ENCODE assay signal across 9 cellular contexts in genomic region chr11:42407379-42407778, GRCh38.
DNase-seq lines count a peak whose midpoint lies in the region; ATAC-seq, FAIRE-seq and TF ChIP-seq lines count a peak whose summit lies in the region.
"Had no signal": no experiment of that assay in that cellular context is flagged by ENCODE, and none has a peak within 500 bp of the region (broad histone marks: within the 10 kb centered on the region; RNA-seq: fewer than 3 reads in every experiment).

No MANE protein-coding gene starts in this region.

- FAIRE-seq in endothelial cell of umbilical vein (lab: Jason Lieb, UNC), result no peak
- no peak for FAIRE-seq in small intestine (lab: Jason Lieb, UNC)
- FAIRE-seq: A549 had no signal

- H3K4me3 Mint-ChIP-seq in chondrocyte (ENCODE audit: unreplicated experiment), result no peak overlapping the region

- ATAC-seq in HG03175 (IDR thresholded peaks at IDR 0.05; ENCODE audit: unreplicated experiment), result no peak
- ATAC-seq: A549 had no signal

- H3K27ac Mint-ChIP-seq in chondrocyte (ENCODE audit: unreplicated experiment), result no peak overlapping the region

- H3K36me3 Mint-ChIP-seq in chondrocyte (ENCODE audit: low read depth), result no peaks in the 10 kb centered on the region

- POLR2A ChIA-PET in endothelial cell of umbilical vein (lab: Charles Lee), result no interaction called here

- H2AFZ ChIP-seq in endothelial cell of umbilical vein (ENCODE audit: low read depth, low read length), result no peak overlapping the region

- no TSS peak for BruUV-seq in endothelial cell of umbilical vein (replicated peaks; lab: Mats Ljungman, UMichigan)

- dilution Hi-C loops in endothelial cell of umbilical vein (cut with MboI; ENCODE audit: extremely low pct_ligation_motif_present, low sequenced_read_pairs), result no loop called here

- no peaks in the 10 kb centered on the region for H3K9me3 Mint-ChIP-seq in chondrocyte (ENCODE audit: low read depth)

- H3K27ac ChIP-seq in endothelial cell of umbilical vein (ENCODE audit: insufficient read depth, low read depth, low read length) (no peak overlapping the region), small intestine (ENCODE audit: low read depth in 1 of 2, low read length in 1 of 2) (no peak overlapping the region)
- H3K27ac ChIP-seq: A549 had no signal

- H3K4me3 ChIP-seq in endothelial cell of umbilical vein (replicated peaks in 1 of 3; ENCODE audit: insufficient read depth in 1 of 3, low read depth in 1 of 3, low read length in 3 of 3), result no peak overlapping the region
- no peak overlapping the region for H3K4me3 ChIP-seq in small intestine (ENCODE audit: low read depth in 1 of 2, low read length in 2 of 2)
- H3K4me3 ChIP-seq in HAP-1, result no peak overlapping the region
- H3K4me3 ChIP-seq: A549 had no signal

- no peaks in the 10 kb centered on the region for H3K9me3 ChIP-seq in endothelial cell of umbilical vein (replicated peaks; ENCODE audit: control insufficient read depth, insufficient read depth, low read length)
- no peaks in the 10 kb centered on the region for H3K9me3 ChIP-seq in small intestine (ENCODE audit: control insufficient read depth, low read depth)
- H3K9me3 ChIP-seq in HAP-1, result no peaks in the 10 kb centered on the region; the same call in 1 of the 2 replicates
- H3K9me3 ChIP-seq: A549 had no signal

- whole genome bisulfite sequencing in small intestine, 3 donors, result 13 to 14% (median 14%) methylated on average over 3 of the region's 3 CpGs

- H3K4me1 Mint-ChIP-seq in chondrocyte (ENCODE audit: low read depth), result no peaks in the 10 kb centered on the region

- H4K20me1 ChIP-seq in endothelial cell of umbilical vein (replicated peaks; ENCODE audit: control insufficient read depth, extremely low read depth, insufficient read depth, low read length), result no peaks in the 10 kb centered on the region

- H3K9me1 ChIP-seq in endothelial cell of umbilical vein (replicated peaks; ENCODE audit: control insufficient read depth, extremely low read depth, insufficient read depth, low read length), result no peaks in the 10 kb centered on the region

- DNase-seq in NCI-H1417 (lab: John Stamatoyannopoulos, UW) (peak; percentile 33 to 94 (median 63)), NCI-H1417 treated with DMSO at 0.1 percent for 48 hours (lab: John Stamatoyannopoulos, UW) (no peak), NCI-H510A treated with DMSO at 0.1 percent for 48 hours (lab: John Stamatoyannopoulos, UW) (peak; percentile 18), endothelial cell of umbilical vein (ENCODE audit: low read depth, low spot score) (peak; percentile 13), small intestine (peak; percentile 58), HAP-1 (ENCODE audit: low spot score in 2 of 2) (no peak), chondrocyte (ENCODE audit: low spot score) (no peak)

- no peak overlapping the region for H3K4me2 ChIP-seq in endothelial cell of umbilical vein (ENCODE audit: insufficient read depth, low read length)
- H3K4me2 ChIP-seq: A549 had no signal

- CTCF ChIA-PET in endothelial cell of umbilical vein (lab: Charles Lee), result no interaction called here

- TF ChIP-seq CTCF in endothelial cell of umbilical vein (IDR thresholded peaks at IDR 0.05; ENCODE audit: extremely low read depth in 1 of 2, insufficient read depth in 1 of 2, low read depth in 1 of 2, low read length in 2 of 2), result peak in 1 of 2 donors; percentile 43
- TF ChIP-seq CTCF in chondrocyte (IDR thresholded peaks at IDR 0.05), result no peak

- H3K27me3 Mint-ChIP-seq in chondrocyte (ENCODE audit: low read depth), result no peaks in the 10 kb centered on the region

- H3K9ac ChIP-seq in endothelial cell of umbilical vein (replicated peaks; ENCODE audit: extremely low read depth, insufficient read depth, low read length), result no peak overlapping the region

- no peaks in the 10 kb centered on the region for H3K36me3 ChIP-seq in endothelial cell of umbilical vein (ENCODE audit: control insufficient read depth in 2 of 2, extremely low read depth in 1 of 2, insufficient read depth in 2 of 2, low read length in 2 of 2)
- no peaks in the 10 kb centered on the region for H3K36me3 ChIP-seq in small intestine (ENCODE audit: control insufficient read depth in 2 of 2, insufficient read depth in 2 of 2, low read length in 2 of 2)
- no peaks in the 10 kb centered on the region for H3K36me3 ChIP-seq in HAP-1 (replicated peaks)

- H3K27me3 ChIP-seq in endothelial cell of umbilical vein (ENCODE audit: control insufficient read depth in 2 of 2, insufficient read depth in 2 of 2, low read length in 2 of 2), result no peaks in the 10 kb centered on the region
- H3K27me3 ChIP-seq in small intestine (ENCODE audit: control insufficient read depth in 2 of 2, insufficient read depth in 2 of 2, low read length in 2 of 2), result no peaks in the 10 kb centered on the region
- no peaks in the 10 kb centered on the region for H3K27me3 ChIP-seq in HAP-1 (ENCODE audit: low read depth)

- no peaks in the 10 kb centered on the region for H3K79me2 ChIP-seq in endothelial cell of umbilical vein (ENCODE audit: control insufficient read depth, insufficient read depth, low read length)

- H3K4me1 ChIP-seq in endothelial cell of umbilical vein (ENCODE audit: control insufficient read depth, extremely low read depth, insufficient read depth, low read length) (no peaks in the 10 kb centered on the region), small intestine (ENCODE audit: control insufficient read depth in 2 of 2, insufficient read depth in 1 of 2, low read depth in 1 of 2, low read length in 1 of 2) (no peaks in the 10 kb centered on the region), HAP-1 (no peaks in the 10 kb centered on the region)
- H3K4me1 ChIP-seq: A549 had no signal

- intact Hi-C loops in endothelial cell of umbilical vein (cut with micrococcal nuclease), result loop anchor here (10.0 kb wide), 1 partner anchor 913 kb away; no protein-coding TSS in a partner anchor

- no peak for TF ChIP-seq POLR2A in endothelial cell of umbilical vein (IDR thresholded peaks at IDR 0.05; ENCODE audit: low read depth, low read length)

- in situ Hi-C loops in HAP-1 (cut with MboI; ENCODE audit: low sequenced_read_pairs), result no loop called here

TF ChIP-seq in endothelial cell of umbilical vein, 7 proteins besides CTCF, POLR2A, EP300 and RAD21:
- TF ChIP-seq FOS (IDR thresholded peaks at IDR 0.05; ENCODE audit: borderline replicate concordance, insufficient read depth, low read length), result no peak
- TF ChIP-seq MYC (IDR thresholded peaks at IDR 0.05; ENCODE audit: low read depth, low read length), result no peak
- TF ChIP-seq POLR2AphosphoS5 (IDR thresholded peaks at IDR 0.05; ENCODE audit: insufficient read depth, low read depth, low read length), result no peak
- no peak for TF ChIP-seq JUN (IDR thresholded peaks at IDR 0.05; ENCODE audit: borderline replicate concordance, insufficient read depth, insufficient read length, low read depth)
- no peak for TF ChIP-seq EZH2 (IDR thresholded peaks at IDR 0.05; ENCODE audit: borderline replicate concordance, low read depth, low read length, severe bottlenecking)
- TF ChIP-seq MAX (IDR thresholded peaks at IDR 0.05; ENCODE audit: insufficient read depth, insufficient read length), result no peak

Comparison
In these comparisons a context has a peak if more than half of its experiments do, and no peak if none do; other contexts are left out.
1. DNase-seq: peak in NCI-H1417 (3 of 3), NCI-H510A treated with DMSO at 0.1 percent for 48 hours (single experiment), endothelial cell of umbilical vein (single experiment) and small intestine (single experiment); none in NCI-H1417 treated with DMSO at 0.1 percent for 48 hours (single experiment), HAP-1 (0 of 2) and chondrocyte (single experiment).